In the genomic region with DNA sequence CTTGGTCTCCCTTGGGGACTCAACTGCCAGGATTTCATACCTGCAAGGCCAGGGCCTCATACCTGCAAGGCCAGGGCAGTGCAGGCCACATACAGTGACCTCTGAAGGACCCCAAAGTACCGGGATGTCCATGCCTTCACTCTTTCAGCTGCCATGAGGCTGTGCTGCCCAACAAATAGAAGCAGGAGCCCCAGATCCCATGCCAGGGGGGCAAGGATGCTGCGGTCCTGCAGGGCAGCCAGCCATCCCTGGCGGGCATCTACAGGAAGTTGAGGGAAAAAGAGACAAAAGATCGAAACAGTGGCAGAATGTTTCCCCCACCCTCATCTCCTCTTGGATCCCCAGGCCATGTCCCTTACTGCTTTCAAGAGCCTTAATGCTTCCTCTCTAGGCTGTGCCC, we compare ENCODE assay signal across 8 cellular contexts. TPM values are rescaled to one million over a fixed set of nuclear protein-coding genes. Genes with fewer than 3 reads are reported as not detected.
DNase-seq lines count a peak whose midpoint lies in the region; ATAC-seq and TF ChIP-seq lines count a peak whose summit lies in the region.

No MANE protein-coding gene starts in this region.

- peaks cover 6% of the 10 kb centered on the region for H3K36me3 Mint-ChIP-seq in activated T-cell treated with anti-CD3 and anti-CD28 coated beads, Interleukin-2, amount 50 U/mL, for 4 hours (ENCODE audit: insufficient read depth)

- WGBS in transverse colon (ENCODE audit: low coverage in 1 of 2), 2 donors, result 20 to 32% methylated on average over 1 to 4 of the region's 4 CpGs

- TF ChIP-seq EP300 in transverse colon (IDR thresholded peaks at IDR 0.05; ENCODE audit: low read depth), result no peak

- DNase-seq in activated T-cell treated with anti-CD3 and anti-CD28 coated beads, Interleukin-2, amount 50 U/mL, for 4 hours, result no peak
- DNase-seq in activated T-cell treated with anti-CD3 and anti-CD28 coated beads, Interleukin-2, amount 50 U/mL, for 1 hour, result no peak
- no peak for DNase-seq in astrocyte of the spinal cord (ENCODE audit: low read depth, low spot score)
- peak; percentile 37 for DNase-seq in lower lobe of right lung
- DNase-seq in transverse colon, result no peak
- no peak for DNase-seq in Ammon's horn (ENCODE audit: low spot score)
- no peak for DNase-seq in NOMO-1 treated with DMSO at 0.1 percent for 48 hours (lab: John Stamatoyannopoulos, UW; ENCODE audit: unreplicated experiment)

- H3K27ac ChIP-seq in lower lobe of right lung (peak overlapping the region; percentile 66), transverse colon (peak overlapping the region; percentile 93 to 99 (median 96))

- H3K4me1 ChIP-seq in lower lobe of right lung (peaks cover 49% of the 10 kb centered on the region), transverse colon (peaks cover 6 to 53% (median 28%) of the 10 kb centered on the region in 4 donors)

- in situ Hi-C loops in astrocyte of the spinal cord (cut with HindIII; ENCODE audit: low sequenced_read_pairs) (no loop called here), transverse colon (cut with MboI; ENCODE audit: low pct_ligation_motif_present in 1 of 4, low pct_unique_long_range_greater_than_20kb in 1 of 4, low sequenced_read_pairs in 3 of 4) (no loop called here)

- H3K4me3 ChIP-seq in astrocyte of the spinal cord (ENCODE audit: low read depth, low read length) (peak overlapping the region; percentile 77), lower lobe of right lung (peak overlapping the region; percentile 64), transverse colon (peak overlapping the region in 2 of 4 donors; percentile 61 to 82)

- intact Hi-C loops in lower lobe of right lung (cut with DNase I), result no loop called here
- intact Hi-C loops in transverse colon (cut with DNase I; ENCODE audit: low total_unique reads), result loop anchor here (5.0 kb wide), 1 partner anchor 73 kb away; the partner anchor contains the start of genes MRPS18B and PPP1R10

- peak overlapping the region; percentile 82 for H3K4me3 Mint-ChIP-seq in activated T-cell treated with anti-CD3 and anti-CD28 coated beads, Interleukin-2, amount 50 U/mL, for 4 hours

- H3K9me3 ChIP-seq in lower lobe of right lung (no peaks in the 10 kb centered on the region), transverse colon (no peaks in the 10 kb centered on the region)

- TF ChIP-seq CTCF in astrocyte of the spinal cord (IDR thresholded peaks at IDR 0.05; ENCODE audit: low read depth, low read length) (no peak), lower lobe of right lung (IDR thresholded peaks at IDR 0.05) (no peak), transverse colon (IDR thresholded peaks at IDR 0.05) (no peak)

- H3K27me3 Mint-ChIP-seq in activated T-cell treated with anti-CD3 and anti-CD28 coated beads, Interleukin-2, amount 50 U/mL, for 4 hours (ENCODE audit: low read depth), result no peaks in the 10 kb centered on the region

- peaks cover 44% of the 10 kb centered on the region for H3K4me1 Mint-ChIP-seq in activated T-cell treated with anti-CD3 and anti-CD28 coated beads, Interleukin-2, amount 50 U/mL, for 4 hours (ENCODE audit: low read depth)

- no peaks in the 10 kb centered on the region for H3K36me3 ChIP-seq in lower lobe of right lung
- no peaks in the 10 kb centered on the region for H3K36me3 ChIP-seq in transverse colon

- no peak for TF ChIP-seq POLR2A in transverse colon (IDR thresholded peaks at IDR 0.05)

- H3K27me3 ChIP-seq in lower lobe of right lung (ENCODE audit: low read depth) (no peaks in the 10 kb centered on the region), transverse colon (no peaks in the 10 kb centered on the region)

- no peaks in the 10 kb centered on the region for H3K9me3 Mint-ChIP-seq in activated T-cell treated with anti-CD3 and anti-CD28 coated beads, Interleukin-2, amount 50 U/mL, for 4 hours

- no peak for ATAC-seq in activated T-cell treated with anti-CD3 and anti-CD28 coated beads, Interleukin-2, amount 50 U/mL, for 4 hours
- ATAC-seq in lower lobe of right lung, result no peak
- no peak for ATAC-seq in HG03196 (IDR thresholded peaks at IDR 0.05; ENCODE audit: unreplicated experiment)

RNA-seq across cellular contexts. Expression of gene NRM, which starts 0.8 kb away (rescaled TPM):
- total RNA-seq in activated T-cell treated with anti-CD3 and anti-CD28 coated beads, Interleukin-2, amount 50 U/mL, for 4 hours, result 10 to 100 TPM in 2 of 3 donors, 1 to 10 TPM in 1; 9.7 to 10.5 (median 10.2) TPM
- total RNA-seq in lower lobe of right lung (10.0 TPM), transverse colon (10 to 100 TPM in 1 of 4 donors, 1 to 10 TPM in 2, not detected in 1; 2.7 to 13.8 (median 2.7) TPM)

RNA-seq across cellular contexts. Expression of gene PPP1R18, which starts 3.5 kb away (rescaled TPM):
- 100 to 1,000 TPM; 148 to 176 (median 148) TPM for total RNA-seq in activated T-cell treated with anti-CD3 and anti-CD28 coated beads, Interleukin-2, amount 50 U/mL, for 4 hours
- 78.5 TPM for total RNA-seq in lower lobe of right lung
- 10 to 100 TPM; 11.5 to 46.0 (median 14.9) TPM for total RNA-seq in transverse colon

RNA-seq across cellular contexts. Expression of gene DHX16, which starts 17.2 kb away (rescaled TPM):
- total RNA-seq in activated T-cell treated with anti-CD3 and anti-CD28 coated beads, Interleukin-2, amount 50 U/mL, for 4 hours, result 10 to 100 TPM; 54.2 to 57.2 (median 54.8) TPM
- total RNA-seq in lower lobe of right lung (28.4 TPM), transverse colon (100 to 1,000 TPM in 1 of 4 donors, 10 to 100 TPM in 3; 37.8 to 144 (median 41.3) TPM)

RNA-seq across cellular contexts. Expression of gene MDC1, which starts 27.1 kb away (rescaled TPM):
- 10 to 100 TPM; 65.4 to 69.5 (median 65.8) TPM for total RNA-seq in activated T-cell treated with anti-CD3 and anti-CD28 coated beads, Interleukin-2, amount 50 U/mL, for 4 hours
- 24.5 TPM for total RNA-seq in lower lobe of right lung
- 10 to 100 TPM in 2 of 4 donors, 1 to 10 TPM in 2; 3.1 to 13.5 (median 9.7) TPM for total RNA-seq in transverse colon

RNA-seq across cellular contexts. Expression of gene TUBB, which starts 30.2 kb away (rescaled TPM):
- total RNA-seq in activated T-cell treated with anti-CD3 and anti-CD28 coated beads, Interleukin-2, amount 50 U/mL, for 4 hours, result 1,000 to 10,000 TPM; 1,153 to 1,485 (median 1,301) TPM
- total RNA-seq in lower lobe of right lung (292 TPM), transverse colon (100 to 1,000 TPM in 3 of 4 donors, 10 to 100 TPM in 1; 77.1 to 128 (median 106) TPM)
